In genomic region chrX:130170752-130171445, GRCh38 we compare ENCODE assay signal across 8 cellular contexts. TPM values are rescaled to one million over a fixed set of nuclear protein-coding genes. Genes with fewer than 3 reads are reported as not detected.
DNase-seq lines count a peak whose midpoint lies in the region; ATAC-seq and TF ChIP-seq lines count a peak whose summit lies in the region.

No MANE protein-coding gene starts in this region.

- H3K27me3 ChIP-seq in BLaER1 treated with 17β-estradiol and CSF1 and Interleukin-3, amounts not matched to agents 10 nM and 100 nM = peaks cover 69 to 94% (median 81%) of the 10 kb centered on the region in 11 experiments
- peaks cover 0 to 21% (median 0%) of the 10 kb centered on the region in 4 donors for H3K27me3 ChIP-seq in esophagus squamous epithelium
- no peaks in the 10 kb centered on the region for H3K27me3 ChIP-seq in thoracic aorta (replicated peaks; ENCODE audit: insufficient read depth)

- H3K4me1 ChIP-seq in BLaER1 treated with 17β-estradiol and CSF1 and Interleukin-3, amounts not matched to agents 10 nM and 100 nM = peaks cover 32 to 63% (median 43%) of the 10 kb centered on the region in 10 experiments
- H3K4me1 ChIP-seq in esophagus squamous epithelium (peaks cover 0 to 44% (median 3%) of the 10 kb centered on the region in 3 donors), thoracic aorta (ENCODE audit: control insufficient read depth in 1 of 2, low read depth in 2 of 2) (peaks cover 6 to 28% of the 10 kb centered on the region in 2 donors)

- no peak overlapping the region for H3K27ac Mint-ChIP-seq in nephron progenitor cell

- peaks cover 30% of the 10 kb centered on the region for H3K4me1 Mint-ChIP-seq in nephron progenitor cell

- H3K9me3 Mint-ChIP-seq in nephron progenitor cell = peaks cover 44% of the 10 kb centered on the region

- H3K4me3 Mint-ChIP-seq in nephron progenitor cell = peak overlapping the region; percentile 79

- peaks cover 0 to 4% (median 0%) of the 10 kb centered on the region in 11 experiments; a peak in 1 of 22 replicates for H4K20me1 ChIP-seq in BLaER1 treated with 17β-estradiol and CSF1 and Interleukin-3, amounts not matched to agents 10 nM and 100 nM

- peak; percentile 85 for ATAC-seq in HG03432 (IDR thresholded peaks at IDR 0.05; ENCODE audit: unreplicated experiment)
- ATAC-seq in thoracic aorta (ENCODE audit: insufficient number of reproducible peaks, low FRiP score, low read depth) = no peak

- peak overlapping the region; percentile 48 to 86 (median 66) for H3K4me2 ChIP-seq in BLaER1 treated with 17β-estradiol and CSF1 and Interleukin-3, amounts not matched to agents 10 nM and 100 nM

- intact Hi-C loops in esophagus squamous epithelium (cut with DNase I) = no loop called here

- no peaks in the 10 kb centered on the region for H3K36me3 Mint-ChIP-seq in nephron progenitor cell (ENCODE audit: low read depth)

- peaks cover 34% of the 10 kb centered on the region for H3K27me3 Mint-ChIP-seq in nephron progenitor cell (ENCODE audit: low read depth, poor library complexity)

- H3K9ac ChIP-seq in BLaER1 treated with 17β-estradiol and CSF1 and Interleukin-3, amounts not matched to agents 10 nM and 100 nM = peak overlapping the region in 5 of 11 experiments; percentile 18 to 60 (median 38); a peak in 5 of 22 replicates

- 0 to 41% methylated on average over 4 to 6 of the region's 36 CpGs for WGBS in esophagus squamous epithelium, 2 donors

- DNase-seq in NCI-H82 (lab: John Stamatoyannopoulos, UW) (peak; percentile 93), activated T-cell treated with anti-CD3 and anti-CD28 coated beads for 48 hours (ENCODE audit: low read depth) (peak; percentile 60), esophagus squamous epithelium (lab: John Stamatoyannopoulos, UW) (peak; percentile 3), nephron progenitor cell (peak; percentile 30), thoracic aorta (ENCODE audit: low spot score) (no peak)

- H3K36me3 ChIP-seq in BLaER1 treated with 17β-estradiol and CSF1 and Interleukin-3, amounts not matched to agents 10 nM and 100 nM = no peaks in the 10 kb centered on the region
- H3K36me3 ChIP-seq in esophagus squamous epithelium (no peaks in the 10 kb centered on the region), thoracic aorta (no peaks in the 10 kb centered on the region)

- peaks cover 0 to 20% (median 12%) of the 10 kb centered on the region in 11 experiments; a peak in 12 of 22 replicates for H3K9me3 ChIP-seq in BLaER1 treated with 17β-estradiol and CSF1 and Interleukin-3, amounts not matched to agents 10 nM and 100 nM (replicated peaks in 1 of 11)
- no peaks in the 10 kb centered on the region for H3K9me3 ChIP-seq in esophagus squamous epithelium
- no peaks in the 10 kb centered on the region for H3K9me3 ChIP-seq in thoracic aorta

- no peak overlapping the region; a peak in 1 of 22 replicates for H3K27ac ChIP-seq in BLaER1 treated with 17β-estradiol and CSF1 and Interleukin-3, amounts not matched to agents 10 nM and 100 nM
- H3K27ac ChIP-seq in esophagus squamous epithelium = peak overlapping the region in 2 of 4 donors; percentile 13 to 34
- no peak overlapping the region for H3K27ac ChIP-seq in thoracic aorta

- H3K4me3 ChIP-seq in BLaER1 treated with 17β-estradiol and CSF1 and Interleukin-3, amounts not matched to agents 10 nM and 100 nM = peak overlapping the region; percentile 41 to 65 (median 52)
- peak overlapping the region; percentile 27 to 68 (median 44) for H3K4me3 ChIP-seq in esophagus squamous epithelium
- peak overlapping the region; percentile 74 for H3K4me3 ChIP-seq in thoracic aorta

- TF ChIP-seq CTCF in esophagus squamous epithelium (IDR thresholded peaks at IDR 0.05) = no peak
- no peak for TF ChIP-seq CTCF in nephron progenitor cell (IDR thresholded peaks at IDR 0.05)
- no peak for TF ChIP-seq CTCF in thoracic aorta (IDR thresholded peaks at IDR 0.05)

- peak; percentile 30 for TF ChIP-seq POLR2A in GM19193 (IDR thresholded peaks at IDR 0.05; ENCODE audit: extremely low read depth, insufficient read depth, insufficient read length)
- no peak for TF ChIP-seq POLR2A in esophagus squamous epithelium (IDR thresholded peaks at IDR 0.05)

RNA-seq across cellular contexts. Expression of gene RAB33A, which starts 0.9 kb away (rescaled TPM):
- total RNA-seq in esophagus squamous epithelium (under 1 TPM in 1 of 4 donors, not detected in 3; 0.38 TPM), thoracic aorta (not detected)

RNA-seq across cellular contexts. Expression of gene AIFM1, which starts 5.3 kb away (rescaled TPM):
- total RNA-seq in esophagus squamous epithelium (10 to 100 TPM; 10.9 to 23.1 (median 17.0) TPM), thoracic aorta (10 to 100 TPM; 11.4 to 13.6 TPM)
